Comparison of ENCODE assay signal across 10 cellular contexts in genomic region chr7:92751902-92752901, GRCh38.
A peak's percentile ranks its signal among the peaks of the same experiment; 100 is the strongest.
DNase-seq lines count a peak whose midpoint lies in the region; ATAC-seq, FAIRE-seq and TF ChIP-seq lines count a peak whose summit lies in the region.
"Had no signal": no experiment of that assay in that cellular context is flagged by ENCODE, and none has a peak within 500 bp of the region (broad histone marks: within the 10 kb centered on the region; RNA-seq: fewer than 3 reads in every experiment).

No MANE protein-coding gene starts in this region.

- TF ChIP-seq RAD21 in A549 (conservative IDR thresholded peaks at IDR 0.05 in 1 of 2, IDR thresholded peaks at IDR 0.05 in 1 of 2): peak; percentile 23 to 26; a peak in 3 of 5 replicates
- TF ChIP-seq RAD21 in HCT116 (IDR thresholded peaks at IDR 0.05; ENCODE audit: low read depth): no peak

- H3K4me3 ChIP-seq in A549 (peak overlapping the region; percentile 5; the same call in 1 of the 3 replicates), HCT116 (replicated peaks in 1 of 2; ENCODE audit: low read depth in 1 of 2, low read length in 2 of 2) (peak overlapping the region in 1 of 2 experiments; percentile 43; a peak in 1 of 4 replicates), hepatocyte (no peak overlapping the region)
- H3K4me3 ChIP-seq: sigmoid colon had no signal

- RAD21 ChIA-PET in HCT116 (lab: Charles Lee; ENCODE audit: low non-redundant PET in 1 of 2, low total read pairs in 2 of 2, uncharacterized antibody in 2 of 2, unreplicated experiment in 2 of 2): no interaction called here

- intact Hi-C loops in HCT116 (cut with micrococcal nuclease): loop anchor here (5.0 kb wide), 1 partner anchor 80 kb away; no protein-coding TSS in a partner anchor
- intact Hi-C loops in activated CD4-positive, alpha-beta memory T cell treated with anti-CD3 and anti-CD28 coated beads for 36 hours (cut with micrococcal nuclease): loop anchor here (1.0 to 2.0 kb wide), 5 partner anchors 17 to 61 kb away; no protein-coding TSS in a partner anchor

- H3K9me3 ChIP-seq in A549: no peaks in the 10 kb centered on the region
- H3K9me3 ChIP-seq in HCT116 (ENCODE audit: control insufficient read depth in 1 of 2, insufficient read depth in 1 of 2, low read depth in 1 of 2, low read length in 2 of 2): no peaks in the 10 kb centered on the region
- no peaks in the 10 kb centered on the region for H3K9me3 ChIP-seq in hepatocyte (ENCODE audit: low read depth)
- H3K9me3 ChIP-seq: sigmoid colon had no signal

- no peaks in the 10 kb centered on the region for H3K36me3 ChIP-seq in HCT116 (ENCODE audit: control insufficient read depth in 1 of 2, insufficient read depth in 2 of 2, low read length in 2 of 2)
- no peaks in the 10 kb centered on the region for H3K36me3 ChIP-seq in hepatocyte (replicated peaks; ENCODE audit: insufficient read depth, low read depth)
- H3K36me3 ChIP-seq: sigmoid colon had no signal

- H3K4me1 Mint-ChIP-seq in activated CD4-positive, alpha-beta memory T cell treated with anti-CD3 and anti-CD28 coated beads for 36 hours (ENCODE audit: low read depth): peaks cover 63% of the 10 kb centered on the region

- H2AFZ ChIP-seq in HCT116 (ENCODE audit: low read depth, low read length, poor library complexity, severe bottlenecking): no peak overlapping the region
- no peak overlapping the region for H2AFZ ChIP-seq in hepatocyte

- H3K27me3 ChIP-seq in HCT116 (ENCODE audit: insufficient read depth, low read length) (no peaks in the 10 kb centered on the region), hepatocyte (no peaks in the 10 kb centered on the region)
- H3K27me3 ChIP-seq: sigmoid colon had no signal

- peak; percentile 82 to 84; a peak in 4 of 5 replicates for TF ChIP-seq EP300 in A549 (IDR thresholded peaks at IDR 0.05)

- peaks cover 90% of the 10 kb centered on the region for H3K4me1 ChIP-seq in A549
- H3K4me1 ChIP-seq in HCT116 (ENCODE audit: control insufficient read depth in 1 of 2, insufficient read depth in 2 of 2, low read length in 2 of 2): peaks cover 22 to 82% of the 10 kb centered on the region in 2 experiments
- peaks cover 22% of the 10 kb centered on the region for H3K4me1 ChIP-seq in hepatocyte (ENCODE audit: insufficient read depth)

- TF ChIP-seq POLR2A in A549 (IDR thresholded peaks at IDR 0.05; ENCODE audit: low read length): no peak
- TF ChIP-seq POLR2A in HCT116 (IDR thresholded peaks at IDR 0.05; ENCODE audit: borderline replicate concordance, extremely low read depth, insufficient read depth, insufficient read length): no peak

- no TSS peak for BruUV-seq in HCT116 (replicated peaks; lab: Mats Ljungman, UMichigan)

- WGBS in A549 (ENCODE audit: missing lambda C conversion rate): 4% methylated on average over 4 of the region's 4 CpGs
- 88% methylated on average over 4 of the region's 4 CpGs for WGBS in hepatocyte (ENCODE audit: low lambda C conversion rate, missing lambda C conversion rate)

- H3K4me2 ChIP-seq in A549: peak overlapping the region; percentile 81
- H3K4me2 ChIP-seq in HCT116 (ENCODE audit: low read length): peak overlapping the region; percentile 75
- H3K4me2 ChIP-seq in hepatocyte: peak overlapping the region; percentile 16

- POLR2A ChIA-PET in A549 (lab: Yijun Ruan, JAX) (no interaction called here), HCT116 (lab: Charles Lee) (no interaction called here)
- POLR2A ChIA-PET in activated CD4-positive, alpha-beta memory T cell treated with anti-CD3 and anti-CD28 coated beads for 36 hours (lab: Charles Lee): interaction anchor here (1.2 kb wide), 1 partner anchor 21 kb away, joined by 3 read pairs; no protein-coding TSS in a partner anchor

- no peaks in the 10 kb centered on the region for H3K9me3 Mint-ChIP-seq in activated CD4-positive, alpha-beta memory T cell treated with anti-CD3 and anti-CD28 coated beads for 36 hours

- H3K27me3 Mint-ChIP-seq in activated CD4-positive, alpha-beta memory T cell treated with anti-CD3 and anti-CD28 coated beads for 36 hours: no peaks in the 10 kb centered on the region

- no peaks in the 10 kb centered on the region for H3K9me2 ChIP-seq in HCT116 (ENCODE audit: insufficient read depth)
- no peaks in the 10 kb centered on the region for H3K9me2 ChIP-seq in hepatocyte (replicated peaks; ENCODE audit: insufficient read depth)

- CTCF ChIA-PET in A549 (lab: Yijun Ruan, JAX) (interaction anchor here (0.8 to 1.1 kb wide), 2 partner anchors 9 to 81 kb away, joined by 3 read pairs; no protein-coding TSS in a partner anchor), HCT116 (lab: Charles Lee) (no interaction called here)
- CTCF ChIA-PET in activated CD4-positive, alpha-beta memory T cell treated with anti-CD3 and anti-CD28 coated beads for 36 hours (lab: Charles Lee): no interaction called here

- peak; percentile 92 for ATAC-seq in A549
- ATAC-seq in HCT116: peak; percentile 92
- no peak for ATAC-seq in GM18519 (IDR thresholded peaks at IDR 0.05; ENCODE audit: low FRiP score, unreplicated experiment)
- ATAC-seq: Right ventricle myocardium inferior had no signal

- H3K79me2 ChIP-seq in HCT116 (ENCODE audit: insufficient read depth, low read length) (peaks cover 66% of the 10 kb centered on the region), hepatocyte (peaks cover 79% of the 10 kb centered on the region)

- no peaks in the 10 kb centered on the region for H4K20me1 ChIP-seq in HCT116 (ENCODE audit: insufficient read depth)
- H4K20me1 ChIP-seq in hepatocyte (ENCODE audit: insufficient read depth, poor library complexity, severe bottlenecking): no peaks in the 10 kb centered on the region

- H3K27ac Mint-ChIP-seq in activated CD4-positive, alpha-beta memory T cell treated with anti-CD3 and anti-CD28 coated beads for 36 hours: peak overlapping the region; percentile 72

- no peak for TF ChIP-seq CTCF in A549 (IDR thresholded peaks at IDR 0.05)
- TF ChIP-seq CTCF in HCT116 (IDR thresholded peaks at IDR 0.05 in 2 of 3, conservative IDR thresholded peaks at IDR 0.05 in 1 of 3; ENCODE audit: borderline replicate concordance in 1 of 3, insufficient read depth in 1 of 3, low read depth in 2 of 3, low read length in 2 of 3): no peak
- TF ChIP-seq CTCF in hepatocyte (IDR thresholded peaks at IDR 0.05; ENCODE audit: poor library complexity): no peak

- peak; percentile 68 to 91 for DNase-seq in A549 (ENCODE audit: low read depth in 1 of 2, low spot score in 1 of 2)
- peak; percentile 77 for DNase-seq in HCT116 (ENCODE audit: low read depth, low spot score)
- no peak for DNase-seq in activated CD4-positive, alpha-beta memory T cell treated with anti-CD3 and anti-CD28 coated beads for 36 hours
- peak; percentile 32 for DNase-seq in hepatocyte (ENCODE audit: low spot score)
- DNase-seq in epidermal melanocyte (ENCODE audit: insufficient read length, low spot score): no peak
- DNase-seq in NCI-H1105 (lab: John Stamatoyannopoulos, UW): no peak
- DNase-seq in SKM-1 (lab: John Stamatoyannopoulos, UW; ENCODE audit: unreplicated experiment): no peak
- DNase-seq: sigmoid colon had no signal

- peak overlapping the region; percentile 88 to 89 for H3K27ac ChIP-seq in A549
- peak overlapping the region; percentile 58; the same call in 1 of the 2 replicates for H3K27ac ChIP-seq in HCT116 (ENCODE audit: low read depth, low read length)
- H3K27ac ChIP-seq in hepatocyte: peak overlapping the region; percentile 44

- H3K9ac ChIP-seq in HCT116 (ENCODE audit: low read length): peak overlapping the region; percentile 51

- H3K4me3 Mint-ChIP-seq in activated CD4-positive, alpha-beta memory T cell treated with anti-CD3 and anti-CD28 coated beads for 36 hours: no peak overlapping the region

- peak; percentile 98 for FAIRE-seq in A549 (lab: Jason Lieb, UNC)

- peaks cover 35% of the 10 kb centered on the region for H3K36me3 Mint-ChIP-seq in activated CD4-positive, alpha-beta memory T cell treated with anti-CD3 and anti-CD28 coated beads for 36 hours

TF ChIP-seq in A549, 52 proteins besides CTCF, POLR2A, EP300 and RAD21 (continues in another document):
- TF ChIP-seq CBX2 (IDR thresholded peaks at IDR 0.05; ENCODE audit: borderline replicate concordance, low read depth) (no peak), HOXA7 (CRISPR knock-in tag; IDR thresholded peaks at IDR 0.05) (peak; percentile 65; the same call in 1 of the 2 replicates), FOSL2 (IDR thresholded peaks at IDR 0.05) (peak; percentile 87), FOSL2 (CRISPR knock-in tag; IDR thresholded peaks at IDR 0.05) (peak; percentile 98), RARB (CRISPR knock-in tag; IDR thresholded peaks at IDR 0.05) (peak; percentile 80), CBX8 (IDR thresholded peaks at IDR 0.05) (no peak), ELK1 (IDR thresholded peaks at IDR 0.05; ENCODE audit: low read depth, low read length) (no peak), EHF (CRISPR knock-in tag; IDR thresholded peaks at IDR 0.05) (no peak)

TF ChIP-seq in HCT116, 20 proteins besides CTCF, POLR2A, EP300 and RAD21 (continues in another document):
- TF ChIP-seq EZH2phosphoT487 (IDR thresholded peaks at IDR 0.05; ENCODE audit: borderline replicate concordance) (no peak), REST (IDR thresholded peaks at IDR 0.05; ENCODE audit: low read depth) (no peak), MAX (IDR thresholded peaks at IDR 0.05) (peak; percentile 37; the same call in 1 of the 2 replicates), SRF (IDR thresholded peaks at IDR 0.05; ENCODE audit: low read depth) (peak; percentile 57)

Comparison
In these comparisons a context has a peak if more than half of its experiments do, and no peak if none do; other contexts are left out.
1. DNase-seq: peak in A549 (2 of 2), HCT116 (single experiment) and hepatocyte (single experiment); none in activated CD4-positive, alpha-beta memory T cell treated with anti-CD3 and anti-CD28 coated beads for 36 hours (single experiment), epidermal melanocyte (single experiment), NCI-H1105 (single experiment) and SKM-1 (single experiment).
2. H3K4me2 ChIP-seq: peak in every context shown above with its lines; median percentile 81 in A549; 75 in HCT116; 16 in hepatocyte.
3. Of the 6 proteins assayed by ChIP-seq in both A549 and HCT116: peak only in A549: RAD21; only in HCT116: none; in both: CEBPB and MAX; in neither: 3.
4. Peak in every context shown above with its lines, with median percentiles within 50 percentile points of each other: H3K27ac ChIP-seq.